8 cellular contexts compared by ENCODE assay signal in genomic region chr1:150363426-150364230, GRCh38. TPM values are rescaled to one million over a fixed set of nuclear protein-coding genes. Genes with fewer than 3 reads are reported as not detected.
DNase-seq lines count a peak whose midpoint lies in the region; ATAC-seq, FAIRE-seq and TF ChIP-seq lines count a peak whose summit lies in the region.

Gene RPRD2, plus strand, starts transcription at chr1:150364147. Its CDS starts 568 bp downstream, at chr1:150364715.

- peak within 1 kb of the TSS; percentile 90 to 99 for H3K4me3 ChIP-seq in kidney (ENCODE audit: low read length in 2 of 2)

- no peaks in the 10 kb centered on the region for H3K36me3 ChIP-seq in kidney (ENCODE audit: control insufficient read depth in 1 of 2, insufficient read depth in 2 of 2, low read length in 2 of 2)

- H3K4me3 Mint-ChIP-seq in chondrocyte (ENCODE audit: unreplicated experiment): peak within 1 kb of the TSS; percentile 76

- H3K9ac ChIP-seq in kidney (ENCODE audit: low read length in 2 of 2): peak within 1 kb of the TSS; percentile 95 to 100

- H3K9me3 Mint-ChIP-seq in chondrocyte (ENCODE audit: low read depth): no peaks in the 10 kb centered on the region

- intact Hi-C loops in kidney (cut with DNase I): no loop called here

- TF ChIP-seq CTCF in chondrocyte (IDR thresholded peaks at IDR 0.05) (peak; percentile 35), kidney (IDR thresholded peaks at IDR 0.05; ENCODE audit: borderline replicate concordance, extremely low read depth, insufficient read depth) (no peak)

- DNase-seq in Ammon's horn (ENCODE audit: low spot score) (peak; percentile 99), NCI-H510A treated with DMSO at 0.1 percent for 48 hours (lab: John Stamatoyannopoulos, UW) (peak; percentile 98), chondrocyte (ENCODE audit: low spot score) (peak; percentile 99), kidney (peak; percentile 100)
- peak; percentile 97 to 98 for DNase-seq in activated CD4-positive, alpha-beta T cell treated with anti-CD3 and anti-CD28 coated beads for 24 hours (ENCODE audit: low read depth in 2 of 2)
- DNase-seq in stimulated activated CD4-positive, alpha-beta T cell treated with anti-CD3 and anti-CD28 coated beads, Interleukin-15, amount 100 ng/mL, for 24 hours: peak; percentile 99

- H3K4me1 ChIP-seq in kidney (ENCODE audit: control insufficient read depth in 1 of 2, insufficient read depth in 1 of 2, low read depth in 1 of 2, low read length in 2 of 2): peaks cover 0 to 3% of the 10 kb centered on the region in 2 donors

- peak; percentile 86 for ATAC-seq in HG03439 (IDR thresholded peaks at IDR 0.05; ENCODE audit: unreplicated experiment)

- peak; percentile 19 for FAIRE-seq in kidney (lab: Jason Lieb, UNC)

- no peaks in the 10 kb centered on the region for H3K9me3 ChIP-seq in kidney (ENCODE audit: control insufficient read depth in 1 of 2, low read length in 2 of 2)

- H3K4me1 Mint-ChIP-seq in chondrocyte (ENCODE audit: low read depth): peaks cover 29% of the 10 kb centered on the region

- H3K36me3 Mint-ChIP-seq in chondrocyte (ENCODE audit: low read depth): no peaks in the 10 kb centered on the region

- peak; percentile 95 for TF ChIP-seq POLR2A in GM19193 (IDR thresholded peaks at IDR 0.05; ENCODE audit: extremely low read depth, insufficient read depth, insufficient read length)

- no peaks in the 10 kb centered on the region for H3K27me3 Mint-ChIP-seq in chondrocyte (ENCODE audit: low read depth)

- H3K27ac Mint-ChIP-seq in chondrocyte (ENCODE audit: unreplicated experiment): peak within 1 kb of the TSS; percentile 100

- H3K27ac ChIP-seq in kidney (ENCODE audit: low read depth in 2 of 2, low read length in 2 of 2): peak within 1 kb of the TSS; percentile 96 to 99

RNA-seq across cellular contexts. Expression of gene RPRD2, which starts in this region (rescaled TPM):
- total RNA-seq in chondrocyte: 22.2 to 27.0 TPM (median 22.2 TPM) in 3 replicates
- total RNA-seq in kidney: 40.4 TPM
- 9.1 TPM for polyA plus RNA-seq in kidney (ENCODE audit: insufficient read depth, low read depth, low replicate concordance)

Comparison
In these comparisons a context has a peak if more than half of its experiments do, and no peak if none do; other contexts are left out.
1. Peak in every context shown above with its lines: DNase-seq, ATAC-seq, H3K4me3 ChIP-seq and H3K27ac ChIP-seq.